Comparison of ENCODE assay signal across 1 cellular context in genomic region chr17:45150911-45151809, GRCh38.
TF ChIP-seq lines count a peak whose summit lies in the region.

No MANE protein-coding gene starts in this region.

TF ChIP-seq in IMR-90, 13 proteins besides CTCF, POLR2A, EP300 and RAD21 (continued from another document):
- TF ChIP-seq CHD1 (IDR thresholded peaks at IDR 0.05; ENCODE audit: low read depth, low read length) (no peak), SMC3 (IDR thresholded peaks at IDR 0.05; ENCODE audit: low read depth, low read length) (no peak), FOS (IDR thresholded peaks at IDR 0.05; ENCODE audit: low read depth, low read length) (no peak)
